Comparison of ENCODE assay signal across 32 cellular contexts in genomic region chr17:48752399-48753288, GRCh38. TPM values are rescaled to one million over a fixed set of nuclear protein-coding genes. Genes with fewer than 3 reads are reported as not detected.
DNase-seq lines count a peak whose midpoint lies in the region; ATAC-seq and TF ChIP-seq lines count a peak whose summit lies in the region.
"Had no signal": no experiment of that assay in that cellular context is flagged by ENCODE, and none has a peak within 500 bp of the region (broad histone marks: within the 10 kb centered on the region; RNA-seq: fewer than 3 reads in every experiment).

No MANE protein-coding gene starts in this region.

- H3K27ac Mint-ChIP-seq in HFFc6, result no peak overlapping the region
- H3K27ac Mint-ChIP-seq: activated naive CD4-positive, alpha-beta T cell treated with anti-CD3 and anti-CD28 coated beads, Interleukin-2, amount 50 U/mL, for 72 hours; type B pancreatic cell had no signal

- H3K36me3 Mint-ChIP-seq in HFFc6 (ENCODE audit: low read depth), result no peaks in the 10 kb centered on the region
- H3K36me3 Mint-ChIP-seq: memory B cell, type B pancreatic cell had no signal

- peaks cover 0 to 35% (median 0%) of the 10 kb centered on the region in 12 donors for H3K4me1 ChIP-seq in heart left ventricle
- H3K4me1 ChIP-seq: BLaER1 had no signal

- TF ChIP-seq CTCF in C4-2B (conservative IDR thresholded peaks at IDR 0.05) (no peak), HFFc6 (IDR thresholded peaks at IDR 0.05) (no peak), omental fat pad (IDR thresholded peaks at IDR 0.05) (no peak), heart left ventricle (IDR thresholded peaks at IDR 0.05) (no peak)

- H3K27me3 ChIP-seq in heart left ventricle, result peaks cover 64 to 100% (median 100%) of the 10 kb centered on the region in 9 donors
- H3K27me3 ChIP-seq: MG63 had no signal

- peaks cover 38% of the 10 kb centered on the region for H3K4me1 Mint-ChIP-seq in HFFc6 (ENCODE audit: low read depth)

- WGBS in heart left ventricle, 4 donors, result 2 to 5% (median 4%) methylated on average over 33 to 43 of the region's 43 CpGs

- H3K27ac ChIP-seq in C4-2B, result peak overlapping the region; percentile 91
- peak overlapping the region; percentile 47 for H3K27ac ChIP-seq in epithelial cell of prostate
- no peak overlapping the region for H3K27ac ChIP-seq in heart left ventricle
- H3K27ac ChIP-seq: BLaER1, coronary artery, esophagus muscularis mucosa had no signal

- DNase-seq in HFFc6 (no peak), epithelial cell of prostate (ENCODE audit: low read depth, low spot score) (no peak), omental fat pad (ENCODE audit: low spot score) (no peak), heart left ventricle (no peak)
- DNase-seq: activated CD4-positive, alpha-beta T cell treated with anti-CD3 and anti-CD28 coated beads, Interleukin-2, amount 50 U/mL, for 48 hours; activated CD4-positive, CD25-positive, alpha-beta regulatory T cell; activated CD8-positive, alpha-beta memory T cell treated with anti-CD3 and anti-CD28 coated beads, Interleukin-2, amount 50 U/mL, for 4 hours; aorta; Caco-2; DMS79 treated with DMSO at 0.1 percent for 48 hours; effector memory CD4-positive, alpha-beta T cell; KG1; MG63; NCI-H1417; NCI-H2029 treated with DMSO at 0.1 percent for 48 hours; NCI-H226; NCI-H69; stimulated activated CD4-positive, alpha-beta T cell treated with anti-CD3 and anti-CD28 coated beads, Interleukin-2, amount 100 ng/mL, for 24 hours had no signal

- peak overlapping the region; percentile 71 for H3K4me3 Mint-ChIP-seq in HFFc6
- H3K4me3 Mint-ChIP-seq: activated T-helper 1 cell treated with anti-CD3 and anti-CD28 coated beads, Interleukin-12 subunit alpha, Interleukin-12 subunit beta, Interleukin-2, Interleukin-4 antibody, amounts not matched to agents 30 ng/mL and 10 ng/mL and 1 ng/mL, durations not matched to agents 14 hours and 24 hours and 36 hours; memory B cell; type B pancreatic cell had no signal

- H3K27me3 Mint-ChIP-seq in HFFc6 (ENCODE audit: insufficient read depth), result peaks cover 67% of the 10 kb centered on the region

- no peak overlapping the region for H3K4me3 ChIP-seq in heart left ventricle
- H3K4me3 ChIP-seq: BLaER1, coronary artery, esophagus muscularis mucosa, MG63 had no signal

- H3K9me3 Mint-ChIP-seq in HFFc6, result no peaks in the 10 kb centered on the region; the same call in 1 of the 2 replicates
- H3K9me3 Mint-ChIP-seq: activated naive CD4-positive, alpha-beta T cell treated with anti-CD3 and anti-CD28 coated beads, Interleukin-2, amount 50 U/mL, for 72 hours; activated T-helper 1 cell treated with anti-CD3 and anti-CD28 coated beads, Interleukin-12 subunit alpha, Interleukin-12 subunit beta, Interleukin-2, Interleukin-4 antibody, amounts not matched to agents 30 ng/mL and 10 ng/mL and 1 ng/mL, durations not matched to agents 14 hours and 24 hours and 36 hours; memory B cell; type B pancreatic cell had no signal

- H3K9me3 ChIP-seq in heart left ventricle, result no peaks in the 10 kb centered on the region
- H3K9me3 ChIP-seq: BLaER1, Caco-2, esophagus muscularis mucosa, MG63 had no signal

- intact Hi-C loops in heart left ventricle (cut with DNase I), result no loop called here

- TF ChIP-seq POLR2A in heart left ventricle (IDR thresholded peaks at IDR 0.05), result no peak

- ATAC-seq in omental fat pad (ENCODE audit: low FRiP score) (peak; percentile 54), GM19035 (IDR thresholded peaks at IDR 0.05; ENCODE audit: unreplicated experiment) (no peak), GM21737 (IDR thresholded peaks at IDR 0.05; ENCODE audit: unreplicated experiment) (no peak), HG02840 (IDR thresholded peaks at IDR 0.05; ENCODE audit: low FRiP score, unreplicated experiment) (no peak), heart left ventricle (no peak)
- ATAC-seq: activated naive CD4-positive, alpha-beta T cell treated with anti-CD3 and anti-CD28 coated beads, Interleukin-2, amount 50 U/mL, for 72 hours had no signal

- no peaks in the 10 kb centered on the region for H3K36me3 ChIP-seq in heart left ventricle
- H3K36me3 ChIP-seq: BLaER1, esophagus muscularis mucosa, MG63 had no signal

RNA-seq across cellular contexts. Expression of gene HOXB13, which starts 24.1 kb away (rescaled TPM):
- not detected for total RNA-seq in HFFc6 (2021; fragmentation: NEBNext Ultra II Directional; extraction: Animal tissue kit (Norgen Biotek cat#: 25700))
- total RNA-seq in omental fat pad (not detected), heart left ventricle (not detected)
- polyA plus RNA-seq in heart left ventricle, result not detected
- total RNA-seq: activated naive CD4-positive, alpha-beta T cell treated with anti-CD3 and anti-CD28 coated beads, Interleukin-2, amount 50 U/mL, for 72 hours; activated T-helper 1 cell treated with anti-CD3 and anti-CD28 coated beads, Interleukin-12 subunit alpha, Interleukin-12 subunit beta, Interleukin-2, Interleukin-4 antibody, amounts not matched to agents 30 ng/mL and 10 ng/mL and 1 ng/mL, durations not matched to agents 14 hours and 24 hours and 36 hours; aorta; esophagus muscularis mucosa; frontal cortex; osteocyte had no signal

RNA-seq across cellular contexts. Expression of gene PRAC2, which starts 29.7 kb away (rescaled TPM):
- total RNA-seq in HFFc6 (2021; fragmentation: NEBNext Ultra II Directional; extraction: Animal tissue kit (Norgen Biotek cat#: 25700)), result not detected
- total RNA-seq in omental fat pad, result not detected
- total RNA-seq in heart left ventricle, result not detected
- not detected for polyA plus RNA-seq in heart left ventricle
- total RNA-seq: activated naive CD4-positive, alpha-beta T cell treated with anti-CD3 and anti-CD28 coated beads, Interleukin-2, amount 50 U/mL, for 72 hours; activated T-helper 1 cell treated with anti-CD3 and anti-CD28 coated beads, Interleukin-12 subunit alpha, Interleukin-12 subunit beta, Interleukin-2, Interleukin-4 antibody, amounts not matched to agents 30 ng/mL and 10 ng/mL and 1 ng/mL, durations not matched to agents 14 hours and 24 hours and 36 hours; aorta; Caco-2; esophagus muscularis mucosa; frontal cortex; myocyte; osteocyte had no signal
- polyA plus RNA-seq: aorta had no signal

RNA-seq across cellular contexts. Expression of gene PRAC1, which starts 30.3 kb away (rescaled TPM):
- not detected for total RNA-seq in HFFc6 (2021; fragmentation: NEBNext Ultra II Directional; extraction: Animal tissue kit (Norgen Biotek cat#: 25700))
- not detected for total RNA-seq in omental fat pad
- not detected for total RNA-seq in heart left ventricle
- not detected for polyA plus RNA-seq in heart left ventricle
- total RNA-seq: activated naive CD4-positive, alpha-beta T cell treated with anti-CD3 and anti-CD28 coated beads, Interleukin-2, amount 50 U/mL, for 72 hours; activated T-helper 1 cell treated with anti-CD3 and anti-CD28 coated beads, Interleukin-12 subunit alpha, Interleukin-12 subunit beta, Interleukin-2, Interleukin-4 antibody, amounts not matched to agents 30 ng/mL and 10 ng/mL and 1 ng/mL, durations not matched to agents 14 hours and 24 hours and 36 hours; aorta; Caco-2; esophagus muscularis mucosa; frontal cortex; myocyte; osteocyte had no signal

Comparison
In these comparisons a context has a peak if more than half of its experiments do, and no peak if none do; other contexts are left out.
1. H3K27ac ChIP-seq: peak in C4-2B (single experiment) and epithelial cell of prostate (single experiment); none in heart left ventricle (0 of 12).